In the genomic region with DNA sequence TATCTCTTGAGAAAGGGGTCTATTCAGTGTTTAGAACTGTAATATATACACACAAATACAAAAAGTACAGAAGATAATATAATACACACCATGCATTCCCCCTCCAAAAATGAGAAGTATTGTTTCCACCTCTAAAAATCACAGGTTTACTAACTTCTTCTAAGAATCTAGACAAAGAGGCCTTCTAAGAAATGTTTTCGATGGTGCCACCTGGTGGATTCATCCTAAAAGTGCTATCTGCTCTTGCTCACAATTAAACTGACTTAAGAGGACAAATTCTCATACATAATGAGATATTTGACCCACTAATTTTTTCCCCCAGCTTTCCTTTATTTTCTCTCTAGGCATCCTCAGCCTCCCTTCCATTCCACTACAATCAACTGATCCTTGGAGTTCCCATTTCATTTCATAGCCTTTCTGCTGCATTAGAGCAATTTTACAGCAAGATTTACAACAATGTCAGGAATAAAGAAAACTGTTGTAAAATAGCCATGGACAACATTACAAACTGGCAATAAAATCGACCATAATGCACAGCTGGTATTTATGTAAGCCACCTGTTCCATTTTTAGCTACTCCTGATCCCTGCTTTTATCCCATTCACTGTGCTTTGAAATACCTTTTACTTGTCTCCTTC, we compare ENCODE assay signal across 9 cellular contexts.
DNase-seq lines count a peak whose midpoint lies in the region; ATAC-seq and TF ChIP-seq lines count a peak whose summit lies in the region.
"Had no signal": no experiment of that assay in that cellular context is flagged by ENCODE, and none has a peak within 500 bp of the region (broad histone marks: within the 10 kb centered on the region; RNA-seq: fewer than 3 reads in every experiment).

No MANE protein-coding gene starts in this region.

- no peaks in the 10 kb centered on the region for H3K36me3 Mint-ChIP-seq in CD4-positive, alpha-beta memory T cell
- H3K36me3 Mint-ChIP-seq in activated T-helper 1 cell treated with anti-CD3 and anti-CD28 coated beads, Interleukin-12 subunit alpha, Interleukin-12 subunit beta, Interleukin-2, Interleukin-4 antibody, amounts not matched to agents 30 ng/mL and 10 ng/mL and 1 ng/mL, durations not matched to agents 14 hours and 24 hours and 36 hours (ENCODE audit: low read depth) = no peaks in the 10 kb centered on the region

- POLR2A ChIA-PET in CD4-positive, alpha-beta memory T cell (lab: Charles Lee; ENCODE audit: partially characterized antibody) = no interaction called here

- H3K4me1 ChIP-seq in CD4-positive, alpha-beta memory T cell (ENCODE audit: insufficient read depth, low read length) = no peaks in the 10 kb centered on the region

- TF ChIP-seq CTCF in GM20000 (IDR thresholded peaks at IDR 0.05; ENCODE audit: extremely low read depth, missing control alignments) = peak; percentile 47

- no peaks in the 10 kb centered on the region for H3K36me3 ChIP-seq in CD4-positive, alpha-beta memory T cell (ENCODE audit: insufficient read depth, low read length)

- DNase-seq in CD4-positive, alpha-beta memory T cell = peak in 4 of 5 donors; percentile 15 to 33 (median 21)
- DNase-seq in GM20000 (ENCODE audit: low spot score) = peak; percentile 49
- DNase-seq in NCI-H2227 treated with DMSO at 0.1 percent for 48 hours (lab: John Stamatoyannopoulos, UW) = peak; percentile 10
- DNase-seq in activated T-helper 1 cell treated with anti-CD3 and anti-CD28 coated beads, Interleukin-12 subunit alpha, Interleukin-12 subunit beta, Interleukin-2, Interleukin-4 antibody, amounts not matched to agents 30 ng/mL and 10 ng/mL and 1 ng/mL, durations not matched to agents 14 hours and 24 hours and 36 hours (ENCODE audit: low spot score) = peak; percentile 2
- DNase-seq in hepatic stellate cell (ENCODE audit: low spot score) = peak; percentile 20
- DNase-seq in smooth muscle cell of the brain vasculature (ENCODE audit: low read depth, low spot score) = peak; percentile 33

- peak overlapping the region in 1 of 7 donors; percentile 1 for H3K27ac Mint-ChIP-seq in CD4-positive, alpha-beta memory T cell
- no peak overlapping the region for H3K27ac Mint-ChIP-seq in activated T-helper 1 cell treated with anti-CD3 and anti-CD28 coated beads, Interleukin-12 subunit alpha, Interleukin-12 subunit beta, Interleukin-2, Interleukin-4 antibody, amounts not matched to agents 30 ng/mL and 10 ng/mL and 1 ng/mL, durations not matched to agents 14 hours and 24 hours and 36 hours

- intact Hi-C loops in CD4-positive, alpha-beta memory T cell (cut with micrococcal nuclease) = no loop called here
- intact Hi-C loops in activated T-helper 1 cell treated with anti-CD3 and anti-CD28 coated beads, Interleukin-12 subunit alpha, Interleukin-12 subunit beta, Interleukin-2, Interleukin-4 antibody, amounts not matched to agents 30 ng/mL and 10 ng/mL and 1 ng/mL, durations not matched to agents 14 hours and 24 hours and 36 hours (cut with micrococcal nuclease) = loop anchor here (1.0 kb wide), 3 partner anchors 93 to 181 kb away; no protein-coding TSS in a partner anchor

- no peaks in the 10 kb centered on the region for H3K4me1 Mint-ChIP-seq in CD4-positive, alpha-beta memory T cell
- H3K4me1 Mint-ChIP-seq in activated T-helper 1 cell treated with anti-CD3 and anti-CD28 coated beads, Interleukin-12 subunit alpha, Interleukin-12 subunit beta, Interleukin-2, Interleukin-4 antibody, amounts not matched to agents 30 ng/mL and 10 ng/mL and 1 ng/mL, durations not matched to agents 14 hours and 24 hours and 36 hours (ENCODE audit: low read depth) = no peaks in the 10 kb centered on the region

- H3K27me3 ChIP-seq in CD4-positive, alpha-beta memory T cell (ENCODE audit: insufficient read depth, low read length) = no peaks in the 10 kb centered on the region

- CTCF ChIA-PET in CD4-positive, alpha-beta memory T cell (lab: Charles Lee; ENCODE audit: partially characterized antibody) = interaction anchor here (1.0 to 2.4 kb wide), 3 partner anchors 174 to 189 kb away, joined by 3 to 18 read pairs (median 4); no protein-coding TSS in a partner anchor

- ATAC-seq in GM18868 (IDR thresholded peaks at IDR 0.05; ENCODE audit: unreplicated experiment) (no peak), GM19324 (IDR thresholded peaks at IDR 0.05; ENCODE audit: low FRiP score, unreplicated experiment) (no peak)

- no peak overlapping the region for H3K4me3 ChIP-seq in CD4-positive, alpha-beta memory T cell (ENCODE audit: low read length in 2 of 2)
- H3K4me3 ChIP-seq: skin epidermis had no signal

- no peak overlapping the region for H3K4me3 Mint-ChIP-seq in CD4-positive, alpha-beta memory T cell
- H3K4me3 Mint-ChIP-seq in activated T-helper 1 cell treated with anti-CD3 and anti-CD28 coated beads, Interleukin-12 subunit alpha, Interleukin-12 subunit beta, Interleukin-2, Interleukin-4 antibody, amounts not matched to agents 30 ng/mL and 10 ng/mL and 1 ng/mL, durations not matched to agents 14 hours and 24 hours and 36 hours = no peak overlapping the region

- H3K9me3 ChIP-seq in CD4-positive, alpha-beta memory T cell (ENCODE audit: control insufficient read depth in 1 of 2, low read length in 2 of 2) = no peaks in the 10 kb centered on the region

- no peak overlapping the region for H3K27ac ChIP-seq in CD4-positive, alpha-beta memory T cell (ENCODE audit: low read depth, low read length)
- H3K27ac ChIP-seq: skin epidermis had no signal

- H3K9me3 Mint-ChIP-seq in CD4-positive, alpha-beta memory T cell = peaks cover 0 to 10% (median 5%) of the 10 kb centered on the region in 8 donors
- H3K9me3 Mint-ChIP-seq in activated T-helper 1 cell treated with anti-CD3 and anti-CD28 coated beads, Interleukin-12 subunit alpha, Interleukin-12 subunit beta, Interleukin-2, Interleukin-4 antibody, amounts not matched to agents 30 ng/mL and 10 ng/mL and 1 ng/mL, durations not matched to agents 14 hours and 24 hours and 36 hours = no peaks in the 10 kb centered on the region

- H3K27me3 Mint-ChIP-seq in CD4-positive, alpha-beta memory T cell = no peaks in the 10 kb centered on the region
- no peaks in the 10 kb centered on the region for H3K27me3 Mint-ChIP-seq in activated T-helper 1 cell treated with anti-CD3 and anti-CD28 coated beads, Interleukin-12 subunit alpha, Interleukin-12 subunit beta, Interleukin-2, Interleukin-4 antibody, amounts not matched to agents 30 ng/mL and 10 ng/mL and 1 ng/mL, durations not matched to agents 14 hours and 24 hours and 36 hours (ENCODE audit: insufficient read depth)
